In the genomic region with DNA sequence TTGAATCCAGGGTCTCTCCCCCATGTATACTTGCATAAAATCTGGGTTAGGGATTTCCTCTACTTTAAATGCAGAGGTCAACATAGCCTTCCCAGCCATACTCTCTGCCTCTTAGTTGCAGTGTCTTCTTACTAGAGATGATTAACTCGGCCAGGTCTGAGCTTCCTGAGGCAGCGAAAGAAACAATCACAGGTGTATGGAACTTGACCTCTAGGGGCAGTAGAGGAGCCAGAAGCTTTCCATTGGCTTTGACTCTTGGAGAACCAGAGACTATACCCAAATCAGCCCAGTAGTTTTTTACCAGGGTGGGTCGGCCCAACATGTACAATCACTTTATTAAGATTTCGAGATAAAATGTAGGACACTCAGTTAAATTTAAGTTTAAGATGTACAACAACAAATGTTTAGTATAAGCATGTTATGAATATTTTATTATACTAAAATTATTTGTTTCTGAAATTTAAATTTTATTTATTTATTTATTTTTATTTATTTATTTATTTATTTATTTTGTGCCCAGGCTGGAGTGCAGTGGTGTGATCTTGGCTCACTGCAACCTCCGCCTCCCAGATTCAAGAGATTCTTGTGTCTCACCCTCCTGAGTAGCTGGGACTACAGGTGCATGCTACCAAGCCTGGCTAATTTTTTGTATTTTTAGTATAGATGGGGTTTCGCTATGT, we compare ENCODE assay signal across 8 cellular contexts. TPM values are rescaled to one million over a fixed set of nuclear protein-coding genes. Genes with fewer than 3 reads are reported as not detected.
DNase-seq lines count a peak whose midpoint lies in the region; ATAC-seq, FAIRE-seq and TF ChIP-seq lines count a peak whose summit lies in the region.

No MANE protein-coding gene starts in this region.

- no peaks in the 10 kb centered on the region for H3K36me3 ChIP-seq in OCI-LY1 (ENCODE audit: insufficient read depth, low read length)
- H3K36me3 ChIP-seq in keratinocyte (ENCODE audit: control insufficient read depth in 2 of 2, extremely low read depth in 1 of 2, insufficient read depth in 2 of 2, low read length in 2 of 2) = no peaks in the 10 kb centered on the region

- FAIRE-seq in keratinocyte (lab: Jason Lieb, UNC) = no peak

- H2AFZ ChIP-seq in OCI-LY1 (ENCODE audit: low read length) = no peak overlapping the region
- H2AFZ ChIP-seq in keratinocyte (ENCODE audit: control insufficient read depth, low read length) = no peak overlapping the region

- no peaks in the 10 kb centered on the region for H3K9me3 ChIP-seq in OCI-LY1 (ENCODE audit: low read length)
- H3K9me3 ChIP-seq in keratinocyte (ENCODE audit: control insufficient read depth, low read depth, low read length) = no peaks in the 10 kb centered on the region

- DNase-seq in NOMO-1 treated with DMSO at 0.1 percent for 48 hours (lab: John Stamatoyannopoulos, UW; ENCODE audit: unreplicated experiment) = peak; percentile 9
- no peak for DNase-seq in NOMO-1 treated with dmso at 0.1 percent for 144 hours (lab: John Stamatoyannopoulos, UW; ENCODE audit: unreplicated experiment)
- no peak for DNase-seq in keratinocyte (ENCODE audit: low read depth, low spot score)
- no peak for DNase-seq in coronary artery (ENCODE audit: low spot score)
- DNase-seq in superior temporal gyrus (ENCODE audit: extremely low spot score) = no peak

- ATAC-seq in GM21786 (IDR thresholded peaks at IDR 0.05; ENCODE audit: unreplicated experiment) (peak; percentile 72), GM18873 (IDR thresholded peaks at IDR 0.05; ENCODE audit: low FRiP score, unreplicated experiment) (no peak)

- H3K27me3 ChIP-seq in OCI-LY1 (ENCODE audit: insufficient read depth, low read length) = no peaks in the 10 kb centered on the region
- no peaks in the 10 kb centered on the region for H3K27me3 ChIP-seq in keratinocyte (ENCODE audit: control insufficient read depth, extremely low read depth, insufficient read depth, low read length)

- dilution Hi-C loops in keratinocyte (cut with MboI; ENCODE audit: extremely low pct_ligation_motif_present, low sequenced_read_pairs) = no loop called here

- TF ChIP-seq CTCF in OCI-LY1 (IDR thresholded peaks at IDR 0.05; ENCODE audit: low read length) (peak; percentile 57), keratinocyte (optimal IDR thresholded peaks at IDR 0.05 in 1 of 3, IDR thresholded peaks at IDR 0.05 in 1 of 3, conservative IDR thresholded peaks at IDR 0.05 in 1 of 3; ENCODE audit: extremely low read depth in 1 of 3, insufficient read depth in 2 of 3, low read length in 3 of 3) (peak; percentile 31 to 51 (median 49)), coronary artery (IDR thresholded peaks at IDR 0.05) (no peak)

- H3K27ac ChIP-seq in OCI-LY1 (ENCODE audit: low read depth, low read length, poor library complexity, severe bottlenecking) (no peak overlapping the region), keratinocyte (ENCODE audit: control insufficient read depth, insufficient read depth, low read length) (no peak overlapping the region), coronary artery (no peak overlapping the region)

- H3K4me2 ChIP-seq in OCI-LY1 (ENCODE audit: low read length) (no peak overlapping the region), keratinocyte (ENCODE audit: control insufficient read depth, extremely low read depth, insufficient read depth, low read depth, low read length) (no peak overlapping the region)

- H3F3A ChIP-seq in OCI-LY1 (ENCODE audit: insufficient read depth, low read length) = no peaks in the 10 kb centered on the region

- no peaks in the 10 kb centered on the region for H3K9me2 ChIP-seq in OCI-LY1 (ENCODE audit: low read depth, low read length)

- H3K9ac ChIP-seq in OCI-LY1 (ENCODE audit: low read length) = no peak overlapping the region
- H3K9ac ChIP-seq in keratinocyte (ENCODE audit: control insufficient read depth, extremely low read depth, insufficient read depth, low read length) = no peak overlapping the region

- H3K4me1 ChIP-seq in OCI-LY1 (ENCODE audit: insufficient read depth, low read length, severe bottlenecking) (no peaks in the 10 kb centered on the region), keratinocyte (ENCODE audit: control insufficient read depth, extremely low read depth, insufficient read depth, low read length) (no peaks in the 10 kb centered on the region)

- H3K79me2 ChIP-seq in OCI-LY1 (ENCODE audit: insufficient read depth, low read length) = no peaks in the 10 kb centered on the region
- no peaks in the 10 kb centered on the region for H3K79me2 ChIP-seq in keratinocyte (ENCODE audit: control insufficient read depth, insufficient read depth, low read length)

- H4K20me1 ChIP-seq in OCI-LY1 (ENCODE audit: insufficient read depth, low read length) (no peaks in the 10 kb centered on the region), keratinocyte (ENCODE audit: control insufficient read depth, extremely low read depth, insufficient read depth, low read length) (no peaks in the 10 kb centered on the region)

- H3K4me3 ChIP-seq in OCI-LY1 (ENCODE audit: low read depth, low read length, poor library complexity, severe bottlenecking) = no peak overlapping the region
- H3K4me3 ChIP-seq in keratinocyte (ENCODE audit: control insufficient read depth in 2 of 3, extremely low read depth in 1 of 3, insufficient read depth in 2 of 3, low read depth in 1 of 3, low read length in 3 of 3) = no peak overlapping the region
- H3K4me3 ChIP-seq in coronary artery = no peak overlapping the region

- H3K9me1 ChIP-seq in keratinocyte (ENCODE audit: control insufficient read depth, extremely low read depth, insufficient read depth, low read length) = no peaks in the 10 kb centered on the region

RNA-seq across cellular contexts. Expression of a gene that starts 48.0 kb away (rescaled TPM):
- not detected in 3 replicates for polyA plus RNA-seq in keratinocyte
- polyA plus RNA-seq in keratinocyte (2011; ENCODE audit: low read depth) = not detected
- polyA plus RNA-seq in keratinocyte (2011; cell fraction: cytosol; rRNA removed) = not detected in 2 replicates
- polyA plus RNA-seq in keratinocyte (2011; cell fraction: nucleus; rRNA removed) = not detected in 2 replicates
- polyA plus RNA-seq in keratinocyte (2012; ENCODE audit: low replicate concordance) = not detected in 2 replicates
- polyA minus RNA-seq in keratinocyte = not detected in 3 replicates
- polyA minus RNA-seq in keratinocyte (2011; cell fraction: cytosol; rRNA and poly(A)+ RNA removed) = not detected
- not detected in 2 replicates for polyA minus RNA-seq in keratinocyte (2011; cell fraction: nucleus; rRNA and poly(A)+ RNA removed)
